36 cellular contexts compared by ENCODE assay signal in the genomic region with DNA sequence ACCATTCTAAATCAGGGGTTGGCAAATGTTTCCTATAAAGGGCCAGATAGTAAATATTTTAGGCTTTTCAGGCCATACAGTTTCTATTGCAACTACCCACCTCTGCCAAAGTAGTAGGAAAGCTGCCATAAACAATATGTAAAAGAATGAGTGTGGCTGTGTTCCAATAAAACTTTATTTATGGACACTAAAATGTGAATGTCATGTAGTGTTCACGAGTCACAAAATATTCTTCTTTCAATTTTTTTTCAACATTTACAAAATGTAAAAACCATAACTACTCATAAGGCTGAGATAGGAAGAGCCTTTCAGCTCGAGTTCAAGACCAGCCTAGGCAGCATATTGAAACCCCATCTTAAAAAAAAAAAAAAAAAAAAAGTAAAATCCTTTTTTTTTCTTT. TPM values are rescaled to one million over a fixed set of nuclear protein-coding genes. Genes with fewer than 3 reads are reported as not detected.
"Had no signal": no experiment of that assay in that cellular context is flagged by ENCODE, and none has a peak within 500 bp of the region (broad histone marks: within the 10 kb centered on the region; RNA-seq: fewer than 3 reads in every experiment).

No MANE protein-coding gene starts in this region.

- ATAC-seq: activated CD8-positive, alpha-beta T cell treated with anti-CD3 and anti-CD28 coated beads for 36 hours; activated naive CD4-positive, alpha-beta T cell treated with anti-CD3 and anti-CD28 coated beads, Interleukin-2, amount 50 U/mL, for 72 hours; activated T-cell treated with anti-CD3 and anti-CD28 coated beads, Interleukin-2, amount 50 U/mL, for 4 hours; activated T-cell treated with anti-CD3 and anti-CD28 coated beads, Interleukin-2, amount 50 U/mL, for 72 hours; activated T-helper 17 cell treated with anti-CD3 and anti-CD28 coated beads, Interleukin-2, amount 50 U/mL, for 72 hours; body of pancreas had no signal

- H3K4me3 Mint-ChIP-seq: activated B cell treated with CpG ODN at 0.5 μM for 24 hours; activated CD4-positive, alpha-beta memory T cell treated with anti-CD3 and anti-CD28 coated beads for 36 hours; activated CD4-positive, alpha-beta T cell treated with anti-CD3 and anti-CD28 coated beads, Interleukin-2, amount 10 ng/mL, durations not matched to agents 24 days and 14 days; activated CD8-positive, alpha-beta T cell treated with anti-CD3 and anti-CD28 coated beads for 36 hours; activated naive CD4-positive, alpha-beta T cell treated with anti-CD3 and anti-CD28 coated beads for 36 hours; activated naive CD8-positive, alpha-beta T cell treated with anti-CD3 and anti-CD28 coated beads for 36 hours; activated T-cell treated with anti-CD3 and anti-CD28 coated beads, Interleukin-2, amount 50 U/mL, for 4 hours; activated T-cell treated with anti-CD3 and anti-CD28 coated beads, Interleukin-2, amount 50 U/mL, for 72 hours; activated T-helper 1 cell treated with anti-CD3 and anti-CD28 coated beads, Interleukin-12 subunit alpha, Interleukin-12 subunit beta, Interleukin-2, Interleukin-4 antibody, amounts not matched to agents 30 ng/mL and 10 ng/mL and 1 ng/mL, durations not matched to agents 14 hours and 24 hours and 36 hours; activated T-helper 17 cell treated with anti-CD3 and anti-CD28 coated beads, Interleukin-2, amount 50 U/mL, for 72 hours; T-helper 1 cell treated with Interleukin-12 subunit alpha and Interleukin-12 subunit beta and Interleukin-4 antibody, amounts not matched to agents 30 μg/mL and 1 μg/mL, for 36 hours; T-helper 2 cell treated with Interferon-gamma antibody and Interleukin-4, amounts not matched to agents 5 μg/mL and 100 μg/mL, for 36 hours had no signal

- H3K27me3 ChIP-seq: adrenal gland, body of pancreas, brain microvascular endothelial cell, breast epithelium had no signal

- H3K27ac ChIP-seq: adrenal gland, body of pancreas, brain microvascular endothelial cell, breast epithelium, WERI-Rb-1 had no signal

- H3K4me1 ChIP-seq: adrenal gland, body of pancreas, breast epithelium had no signal

- H3K36me3 Mint-ChIP-seq: activated CD4-positive, alpha-beta memory T cell treated with anti-CD3 and anti-CD28 coated beads for 36 hours; activated naive CD4-positive, alpha-beta T cell treated with anti-CD3 and anti-CD28 coated beads, Interleukin-2, amount 50 U/mL, for 72 hours; activated naive CD8-positive, alpha-beta T cell treated with anti-CD3 and anti-CD28 coated beads for 36 hours had no signal

- H3K4me3 ChIP-seq: adrenal gland, body of pancreas, breast epithelium had no signal

- H3K9me3 Mint-ChIP-seq: activated B cell treated with CpG ODN at 0.5 μM for 24 hours; activated CD4-positive, alpha-beta memory T cell treated with anti-CD3 and anti-CD28 coated beads for 36 hours; activated CD4-positive, alpha-beta T cell treated with anti-CD3 and anti-CD28 coated beads, Interleukin-2, amount 10 ng/mL, durations not matched to agents 24 days and 14 days; activated CD8-positive, alpha-beta T cell treated with anti-CD3 and anti-CD28 coated beads for 36 hours; activated naive CD4-positive, alpha-beta T cell treated with anti-CD3 and anti-CD28 coated beads for 36 hours; activated naive CD4-positive, alpha-beta T cell treated with anti-CD3 and anti-CD28 coated beads, Interleukin-2, amount 50 U/mL, for 72 hours; activated naive CD8-positive, alpha-beta T cell treated with anti-CD3 and anti-CD28 coated beads for 36 hours; activated T-cell treated with anti-CD3 and anti-CD28 coated beads, Interleukin-2, amount 50 U/mL, for 4 hours; activated T-cell treated with anti-CD3 and anti-CD28 coated beads, Interleukin-2, amount 50 U/mL, for 72 hours; activated T-helper 1 cell treated with anti-CD3 and anti-CD28 coated beads, Interleukin-12 subunit alpha, Interleukin-12 subunit beta, Interleukin-2, Interleukin-4 antibody, amounts not matched to agents 30 ng/mL and 10 ng/mL and 1 ng/mL, durations not matched to agents 14 hours and 24 hours and 36 hours; activated T-helper 17 cell treated with anti-CD3 and anti-CD28 coated beads, Interleukin-2, amount 50 U/mL, for 72 hours; T-helper 1 cell treated with Interleukin-12 subunit alpha and Interleukin-12 subunit beta and Interleukin-4 antibody, amounts not matched to agents 30 μg/mL and 1 μg/mL, for 36 hours; T-helper 2 cell treated with Interferon-gamma antibody and Interleukin-4, amounts not matched to agents 5 μg/mL and 100 μg/mL, for 36 hours had no signal

- H3K36me3 ChIP-seq: adrenal gland, brain microvascular endothelial cell, breast epithelium, WERI-Rb-1 had no signal

- H3K27me3 Mint-ChIP-seq: activated CD4-positive, alpha-beta memory T cell treated with anti-CD3 and anti-CD28 coated beads for 36 hours; activated CD8-positive, alpha-beta T cell treated with anti-CD3 and anti-CD28 coated beads for 36 hours; activated naive CD8-positive, alpha-beta T cell treated with anti-CD3 and anti-CD28 coated beads for 36 hours; activated T-helper 17 cell treated with anti-CD3 and anti-CD28 coated beads, Interleukin-2, amount 50 U/mL, for 72 hours had no signal

- H3K4me1 Mint-ChIP-seq: activated B cell treated with CpG ODN at 0.5 μM for 24 hours; activated CD4-positive, alpha-beta T cell treated with anti-CD3 and anti-CD28 coated beads, Interleukin-2, amount 10 ng/mL, durations not matched to agents 24 days and 14 days; activated naive CD8-positive, alpha-beta T cell treated with anti-CD3 and anti-CD28 coated beads for 36 hours; activated T-helper 17 cell treated with anti-CD3 and anti-CD28 coated beads, Interleukin-2, amount 50 U/mL, for 72 hours had no signal

- FAIRE-seq: astrocyte, TTC549 had no signal

- DNase-seq: activated B cell treated with CpG ODN at 0.5 μM for 24 hours; activated CD4-positive, alpha-beta memory T cell treated with anti-CD3 and anti-CD28 coated beads for 36 hours; activated CD4-positive, alpha-beta T cell treated with anti-CD3 and anti-CD28 coated beads for 4 hours; activated CD4-positive, alpha-beta T cell treated with anti-CD3 and anti-CD28 coated beads, Interleukin-2, amount 10 ng/mL, durations not matched to agents 24 days and 14 days; activated CD4-positive, alpha-beta T cell treated with anti-CD3 and anti-CD28 coated beads, Interleukin-2, amount 50 U/mL, for 1 hour; activated CD4-positive, alpha-beta T cell treated with anti-CD3 and anti-CD28 coated beads, Interleukin-2, amount 50 U/mL, for 4 hours; activated CD4-positive, CD25-positive, alpha-beta regulatory T cell treated with anti-CD3 and anti-CD28 coated beads, Interleukin-2, amount 50 U/mL, for 72 hours; activated CD8-positive, alpha-beta memory T cell treated with anti-CD3 and anti-CD28 coated beads, Interleukin-2, amount 50 U/mL, for 4 hours; activated CD8-positive, alpha-beta T cell treated with anti-CD3 and anti-CD28 coated beads for 36 hours; activated gamma-delta T cell treated with Interleukin-2 at 50 U/mL for 16 hours; activated naive CD4-positive, alpha-beta T cell; activated naive CD4-positive, alpha-beta T cell treated with anti-CD3 and anti-CD28 coated beads for 36 hours; activated naive CD4-positive, alpha-beta T cell treated with anti-CD3 and anti-CD28 coated beads, Interleukin-2, amount 50 U/mL, for 16 hours; activated naive CD8-positive, alpha-beta T cell treated with anti-CD3 and anti-CD28 coated beads for 36 hours; activated T-cell treated with anti-CD3 and anti-CD28 coated beads for 4 hours; activated T-cell treated with anti-CD3 and anti-CD28 coated beads, Interleukin-2, amount 50 U/mL, for 1 hour; activated T-cell treated with anti-CD3 and anti-CD28 coated beads, Interleukin-2, amount 50 U/mL, for 4 hours; activated T-cell treated with anti-CD3 and anti-CD28 coated beads, Interleukin-2, amount 50 U/mL, for 72 hours; adrenal gland; amniotic stem cell; aorta; body of pancreas; brain microvascular endothelial cell; central memory CD4-positive, alpha-beta T cell; T-helper 2 cell; T-helper 9 cell; WERI-Rb-1 had no signal

- H3K27ac Mint-ChIP-seq: activated B cell treated with CpG ODN at 0.5 μM for 24 hours; activated CD4-positive, alpha-beta memory T cell treated with anti-CD3 and anti-CD28 coated beads for 36 hours; activated CD4-positive, alpha-beta T cell treated with anti-CD3 and anti-CD28 coated beads, Interleukin-2, amount 10 ng/mL, durations not matched to agents 24 days and 14 days; activated CD8-positive, alpha-beta T cell treated with anti-CD3 and anti-CD28 coated beads for 36 hours; activated naive CD4-positive, alpha-beta T cell treated with anti-CD3 and anti-CD28 coated beads for 36 hours; activated naive CD4-positive, alpha-beta T cell treated with anti-CD3 and anti-CD28 coated beads, Interleukin-2, amount 50 U/mL, for 72 hours; activated naive CD8-positive, alpha-beta T cell treated with anti-CD3 and anti-CD28 coated beads for 36 hours; activated T-cell treated with anti-CD3 and anti-CD28 coated beads, Interleukin-2, amount 50 U/mL, for 72 hours; activated T-helper 1 cell treated with anti-CD3 and anti-CD28 coated beads, Interleukin-12 subunit alpha, Interleukin-12 subunit beta, Interleukin-2, Interleukin-4 antibody, amounts not matched to agents 30 ng/mL and 10 ng/mL and 1 ng/mL, durations not matched to agents 14 hours and 24 hours and 36 hours; activated T-helper 17 cell treated with anti-CD3 and anti-CD28 coated beads, Interleukin-2, amount 50 U/mL, for 72 hours; T-helper 1 cell treated with Interleukin-12 subunit alpha and Interleukin-12 subunit beta and Interleukin-4 antibody, amounts not matched to agents 30 μg/mL and 1 μg/mL, for 36 hours; T-helper 2 cell treated with Interferon-gamma antibody and Interleukin-4, amounts not matched to agents 5 μg/mL and 100 μg/mL, for 36 hours had no signal

- H3K9me3 ChIP-seq: adrenal gland, body of pancreas, breast epithelium had no signal

RNA-seq across cellular contexts. Expression of gene KCNG3, which starts 13.4 kb away (rescaled TPM):
- total RNA-seq: activated B cell treated with CpG ODN at 0.5 μM for 24 hours; activated CD4-positive, alpha-beta memory T cell treated with anti-CD3 and anti-CD28 coated beads for 36 hours; activated T-helper 17 cell treated with anti-CD3 and anti-CD28 coated beads, Interleukin-2, amount 50 U/mL, for 72 hours; cardiac septum had no signal
- polyA plus RNA-seq: aorta had no signal
